9 cellular contexts compared by ENCODE assay signal in the genomic region with DNA sequence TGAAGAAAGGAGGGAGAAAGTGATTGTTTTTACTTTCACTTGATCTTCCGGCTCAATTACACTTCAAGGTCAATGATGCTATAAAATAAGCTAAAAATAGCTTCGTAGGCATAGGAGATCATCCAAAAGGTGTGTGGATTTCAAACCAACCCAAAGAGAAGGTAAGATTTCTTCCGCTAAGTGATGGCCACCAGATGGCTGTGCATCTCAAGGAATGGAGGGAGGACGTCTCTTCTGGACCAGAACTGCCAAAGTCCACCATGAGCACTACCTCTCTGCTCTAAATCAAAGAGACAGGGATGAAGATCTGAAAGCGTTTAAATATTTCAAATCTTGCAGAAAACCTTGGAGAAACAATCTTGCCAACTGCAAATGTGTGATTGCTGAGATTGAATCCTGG.
A peak's percentile ranks its signal among the peaks of the same experiment; 100 is the strongest.
DNase-seq lines count a peak whose midpoint lies in the region; ATAC-seq and TF ChIP-seq lines count a peak whose summit lies in the region.
"Had no signal": no experiment of that assay in that cellular context is flagged by ENCODE, and none has a peak within 500 bp of the region (broad histone marks: within the 10 kb centered on the region; RNA-seq: fewer than 3 reads in every experiment).

No MANE protein-coding gene starts in this region.

- TF ChIP-seq RAD21 in SK-N-SH (IDR thresholded peaks at IDR 0.05; ENCODE audit: low read length), result peak; percentile 66

- POLR2A ChIA-PET in SK-N-SH (lab: Yijun Ruan, JAX), result no interaction called here

- no peak overlapping the region for H3K4me3 ChIP-seq in SK-N-SH (ENCODE audit: low read depth in 2 of 2, low read length in 1 of 2)

- H2AFZ ChIP-seq in SK-N-SH (ENCODE audit: low read depth), result no peak overlapping the region

- H3K4me1 Mint-ChIP-seq in nephron progenitor cell, result peaks cover 68% of the 10 kb centered on the region

- ATAC-seq in SK-N-SH treated with all-trans-retinoic acid at 6 μM for 48 hours (no peak), HG02884 (IDR thresholded peaks at IDR 0.05; ENCODE audit: unreplicated experiment) (peak; percentile 43)

- no peaks in the 10 kb centered on the region for H3K27me3 Mint-ChIP-seq in nephron progenitor cell (ENCODE audit: low read depth, poor library complexity)
- H3K27me3 Mint-ChIP-seq: CD4-positive, alpha-beta memory T cell had no signal

- H3K9me3 Mint-ChIP-seq in nephron progenitor cell, result no peaks in the 10 kb centered on the region
- H3K9me3 Mint-ChIP-seq: CD4-positive, alpha-beta memory T cell had no signal

- no peak overlapping the region for H3K4me3 Mint-ChIP-seq in nephron progenitor cell
- H3K4me3 Mint-ChIP-seq: CD4-positive, alpha-beta memory T cell had no signal

- H3K9me3 ChIP-seq in SK-N-SH, result no peaks in the 10 kb centered on the region

- WGBS in SK-N-SH (ENCODE audit: low lambda C conversion rate), result 73% methylated on average over 5 of the region's 5 CpGs

- DNase-seq in SK-N-SH (no peak), SW480 (ENCODE audit: low spot score) (peak; percentile 4), nephron progenitor cell (no peak), MV-4-11 (lab: John Stamatoyannopoulos, UW) (no peak), NOMO-1 treated with dmso at 0.1 percent for 144 hours (lab: John Stamatoyannopoulos, UW; ENCODE audit: unreplicated experiment) (no peak)
- DNase-seq in stimulated activated CD4-positive, alpha-beta T cell treated with anti-CD3 and anti-CD28 coated beads, Interleukin-4, amount 100 ng/mL, for 1 hour, result no peak

- no peak overlapping the region for H3K27ac ChIP-seq in SK-N-SH (ENCODE audit: low read depth in 2 of 2, low read length in 1 of 2)

- H3K9ac ChIP-seq in SK-N-SH, result no peak overlapping the region

- no peaks in the 10 kb centered on the region for H3K4me1 ChIP-seq in SK-N-SH (ENCODE audit: control insufficient read depth in 1 of 2, insufficient read depth in 2 of 2, low read depth in 1 of 2, low read length in 1 of 2)

- no peaks in the 10 kb centered on the region for H3K9me2 ChIP-seq in SK-N-SH

- CTCF ChIA-PET in SK-N-SH (lab: Yijun Ruan, JAX), result interaction anchor here (0.6 to 4.6 kb wide), 8 partner anchors 292 to 438 kb away, joined by 3 to 26 read pairs (median 4); no protein-coding TSS in a partner anchor

- no peaks in the 10 kb centered on the region for H3K79me2 ChIP-seq in SK-N-SH (ENCODE audit: insufficient read depth)

- H3K36me3 ChIP-seq in SK-N-SH (replicated peaks in 1 of 2; ENCODE audit: control insufficient read depth in 1 of 2, insufficient read depth in 2 of 2, low read length in 1 of 2), result no peaks in the 10 kb centered on the region

- H3K27ac Mint-ChIP-seq in nephron progenitor cell, result no peak overlapping the region
- H3K27ac Mint-ChIP-seq: CD4-positive, alpha-beta memory T cell had no signal

- H3K27me3 ChIP-seq in SK-N-SH (ENCODE audit: insufficient read depth), result no peaks in the 10 kb centered on the region

- no peaks in the 10 kb centered on the region for H4K20me1 ChIP-seq in SK-N-SH (ENCODE audit: insufficient read depth)

- H3F3A ChIP-seq in SK-N-SH (replicated peaks; ENCODE audit: insufficient read depth), result no peaks in the 10 kb centered on the region

- TF ChIP-seq CTCF in SK-N-SH (IDR thresholded peaks at IDR 0.05) (peak; percentile 35), nephron progenitor cell (IDR thresholded peaks at IDR 0.05) (peak; percentile 27)

- H3K4me2 ChIP-seq in SK-N-SH, result no peak overlapping the region

- no peaks in the 10 kb centered on the region for H3K36me3 Mint-ChIP-seq in nephron progenitor cell (ENCODE audit: low read depth)
- H3K36me3 Mint-ChIP-seq: CD4-positive, alpha-beta memory T cell had no signal

- TF ChIP-seq EP300 in SK-N-SH (IDR thresholded peaks at IDR 0.05; ENCODE audit: borderline replicate concordance in 1 of 2, low read depth in 1 of 2, low read length in 1 of 2), result no peak

TF ChIP-seq in SK-N-SH, 30 proteins besides CTCF, POLR2A, EP300 and RAD21:
- no peak for TF ChIP-seq TAF1 (IDR thresholded peaks at IDR 0.05; ENCODE audit: borderline replicate concordance, low read depth, low read length)
- TF ChIP-seq SMC3 (IDR thresholded peaks at IDR 0.05; ENCODE audit: low read depth, low read length), result peak; percentile 46; the same call in 1 of the 2 replicates
- no peak for TF ChIP-seq GABPA (IDR thresholded peaks at IDR 0.05; ENCODE audit: low read depth)
TF ChIP-seq in SK-N-SH: peak in this region for 1.

TF ChIP-seq in SK-N-SH treated with all-trans-retinoic acid at 6 μM for 48 hours, 23 proteins besides CTCF, POLR2A, EP300 and RAD21:
- TF ChIP-seq ZFP30 (CRISPR knock-in tag; IDR thresholded peaks at IDR 0.05), result no peak
- no peak for TF ChIP-seq BACH2 (CRISPR knock-in tag; IDR thresholded peaks at IDR 0.05; ENCODE audit: borderline replicate concordance)
- TF ChIP-seq, protein P1, sequence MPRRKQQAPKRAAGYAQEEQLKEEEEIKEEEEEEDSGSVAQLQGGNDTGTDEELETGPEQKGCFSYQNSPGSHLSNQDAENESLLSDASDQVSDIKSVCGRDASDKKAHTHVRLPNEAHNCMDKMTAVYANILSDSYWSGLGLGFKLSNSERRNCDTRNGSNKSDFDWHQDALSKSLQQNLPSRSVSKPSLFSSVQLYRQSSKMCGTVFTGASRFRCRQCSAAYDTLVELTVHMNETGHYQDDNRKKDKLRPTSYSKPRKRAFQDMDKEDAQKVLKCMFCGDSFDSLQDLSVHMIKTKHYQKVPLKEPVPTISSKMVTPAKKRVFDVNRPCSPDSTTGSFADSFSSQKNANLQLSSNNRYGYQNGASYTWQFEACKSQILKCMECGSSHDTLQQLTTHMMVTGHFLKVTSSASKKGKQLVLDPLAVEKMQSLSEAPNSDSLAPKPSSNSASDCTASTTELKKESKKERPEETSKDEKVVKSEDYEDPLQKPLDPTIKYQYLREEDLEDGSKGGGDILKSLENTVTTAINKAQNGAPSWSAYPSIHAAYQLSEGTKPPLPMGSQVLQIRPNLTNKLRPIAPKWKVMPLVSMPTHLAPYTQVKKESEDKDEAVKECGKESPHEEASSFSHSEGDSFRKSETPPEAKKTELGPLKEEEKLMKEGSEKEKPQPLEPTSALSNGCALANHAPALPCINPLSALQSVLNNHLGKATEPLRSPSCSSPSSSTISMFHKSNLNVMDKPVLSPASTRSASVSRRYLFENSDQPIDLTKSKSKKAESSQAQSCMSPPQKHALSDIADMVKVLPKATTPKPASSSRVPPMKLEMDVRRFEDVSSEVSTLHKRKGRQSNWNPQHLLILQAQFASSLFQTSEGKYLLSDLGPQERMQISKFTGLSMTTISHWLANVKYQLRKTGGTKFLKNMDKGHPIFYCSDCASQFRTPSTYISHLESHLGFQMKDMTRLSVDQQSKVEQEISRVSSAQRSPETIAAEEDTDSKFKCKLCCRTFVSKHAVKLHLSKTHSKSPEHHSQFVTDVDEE (CRISPR knock-in tag; IDR thresholded peaks at IDR 0.05), result no peak
- TF ChIP-seq TOX (CRISPR knock-in tag; IDR thresholded peaks at IDR 0.05; ENCODE audit: borderline replicate concordance), result no peak
- TF ChIP-seq ARNTL (CRISPR knock-in tag; IDR thresholded peaks at IDR 0.05; ENCODE audit: borderline replicate concordance, low read depth), result no peak
- TF ChIP-seq ZNF70 (CRISPR knock-in tag; IDR thresholded peaks at IDR 0.05), result no peak
- TF ChIP-seq, protein P2, sequence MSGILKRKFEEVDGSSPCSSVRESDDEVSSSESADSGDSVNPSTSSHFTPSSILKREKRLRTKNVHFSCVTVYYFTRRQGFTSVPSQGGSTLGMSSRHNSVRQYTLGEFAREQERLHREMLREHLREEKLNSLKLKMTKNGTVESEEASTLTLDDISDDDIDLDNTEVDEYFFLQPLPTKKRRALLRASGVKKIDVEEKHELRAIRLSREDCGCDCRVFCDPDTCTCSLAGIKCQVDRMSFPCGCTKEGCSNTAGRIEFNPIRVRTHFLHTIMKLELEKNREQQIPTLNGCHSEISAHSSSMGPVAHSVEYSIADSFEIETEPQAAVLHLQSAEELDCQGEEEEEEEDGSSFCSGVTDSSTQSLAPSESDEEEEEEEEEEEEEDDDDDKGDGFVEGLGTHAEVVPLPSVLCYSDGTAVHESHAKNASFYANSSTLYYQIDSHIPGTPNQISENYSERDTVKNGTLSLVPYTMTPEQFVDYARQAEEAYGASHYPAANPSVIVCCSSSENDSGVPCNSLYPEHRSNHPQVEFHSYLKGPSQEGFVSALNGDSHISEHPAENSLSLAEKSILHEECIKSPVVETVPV (CRISPR knock-in tag; IDR thresholded peaks at IDR 0.05), result no peak
- no peak for TF ChIP-seq PPARA (CRISPR knock-in tag; IDR thresholded peaks at IDR 0.05; ENCODE audit: borderline replicate concordance)
- TF ChIP-seq ZNF8 (CRISPR knock-in tag; IDR thresholded peaks at IDR 0.05), result no peak
- TF ChIP-seq ZC3H10 (CRISPR knock-in tag; IDR thresholded peaks at IDR 0.05), result no peak
- no peak for TF ChIP-seq RARB (CRISPR knock-in tag; IDR thresholded peaks at IDR 0.05)
- TF ChIP-seq ISL1 (CRISPR knock-in tag; IDR thresholded peaks at IDR 0.05), result no peak
- TF ChIP-seq, protein P3, sequence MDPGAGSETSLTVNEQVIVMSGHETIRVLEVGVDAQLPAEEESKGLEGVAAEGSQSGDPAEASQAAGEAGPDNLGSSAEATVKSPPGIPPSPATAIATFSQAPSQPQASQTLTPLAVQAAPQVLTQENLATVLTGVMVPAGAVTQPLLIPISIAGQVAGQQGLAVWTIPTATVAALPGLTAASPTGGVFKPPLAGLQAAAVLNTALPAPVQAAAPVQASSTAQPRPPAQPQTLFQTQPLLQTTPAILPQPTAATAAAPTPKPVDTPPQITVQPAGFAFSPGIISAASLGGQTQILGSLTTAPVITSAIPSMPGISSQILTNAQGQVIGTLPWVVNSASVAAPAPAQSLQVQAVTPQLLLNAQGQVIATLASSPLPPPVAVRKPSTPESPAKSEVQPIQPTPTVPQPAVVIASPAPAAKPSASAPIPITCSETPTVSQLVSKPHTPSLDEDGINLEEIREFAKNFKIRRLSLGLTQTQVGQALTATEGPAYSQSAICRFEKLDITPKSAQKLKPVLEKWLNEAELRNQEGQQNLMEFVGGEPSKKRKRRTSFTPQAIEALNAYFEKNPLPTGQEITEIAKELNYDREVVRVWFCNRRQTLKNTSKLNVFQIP (CRISPR knock-in tag; IDR thresholded peaks at IDR 0.05; ENCODE audit: borderline replicate concordance, low read depth), result no peak
- no peak for TF ChIP-seq SNAI2 (CRISPR knock-in tag; IDR thresholded peaks at IDR 0.05)
- TF ChIP-seq ZFP3 (CRISPR knock-in tag; IDR thresholded peaks at IDR 0.05), result no peak
- TF ChIP-seq, protein P4, sequence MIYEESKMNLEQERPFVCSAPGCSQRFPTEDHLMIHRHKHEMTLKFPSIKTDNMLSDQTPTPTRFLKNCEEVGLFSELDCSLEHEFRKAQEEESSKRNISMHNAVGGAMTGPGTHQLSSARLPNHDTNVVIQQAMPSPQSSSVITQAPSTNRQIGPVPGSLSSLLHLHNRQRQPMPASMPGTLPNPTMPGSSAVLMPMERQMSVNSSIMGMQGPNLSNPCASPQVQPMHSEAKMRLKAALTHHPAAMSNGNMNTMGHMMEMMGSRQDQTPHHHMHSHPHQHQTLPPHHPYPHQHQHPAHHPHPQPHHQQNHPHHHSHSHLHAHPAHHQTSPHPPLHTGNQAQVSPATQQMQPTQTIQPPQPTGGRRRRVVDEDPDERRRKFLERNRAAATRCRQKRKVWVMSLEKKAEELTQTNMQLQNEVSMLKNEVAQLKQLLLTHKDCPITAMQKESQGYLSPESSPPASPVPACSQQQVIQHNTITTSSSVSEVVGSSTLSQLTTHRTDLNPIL (CRISPR knock-in tag; IDR thresholded peaks at IDR 0.05; ENCODE audit: low read depth), result no peak
